5 cellular contexts compared by ENCODE assay signal in genomic region chr16:2950400-2950724, GRCh38. TPM values are rescaled to one million over a fixed set of nuclear protein-coding genes. Genes with fewer than 3 reads are reported as not detected.
"Had no signal": no experiment of that assay in that cellular context is flagged by ENCODE, and none has a peak within 500 bp of the region (broad histone marks: within the 10 kb centered on the region; RNA-seq: fewer than 3 reads in every experiment).

No MANE protein-coding gene starts in this region.

- ATAC-seq: GM23338 had no signal

- H3K4me3 ChIP-seq: GM23338, K562 had no signal

- DNase-seq: HCEC 1CT, IMR-90, KG1 had no signal

- H3K4me2 ChIP-seq: GM23338 had no signal

- H2AFZ ChIP-seq: GM23338 had no signal

RNA-seq across cellular contexts. Expression of gene KREMEN2, which starts 13.7 kb away (rescaled TPM):
- total RNA-seq: IMR-90 had no signal
